Comparison of ENCODE assay signal across 8 cellular contexts in genomic region chr13:79194272-79194671, GRCh38.
A peak's percentile ranks its signal among the peaks of the same experiment; 100 is the strongest.
DNase-seq lines count a peak whose midpoint lies in the region; ATAC-seq and TF ChIP-seq lines count a peak whose summit lies in the region.

No MANE protein-coding gene starts in this region.

- POLR2A ChIA-PET in PC-3 (lab: Charles Lee; ENCODE audit: unreplicated experiment): no interaction called here

- no peak overlapping the region for H3K9ac ChIP-seq in PC-3 (ENCODE audit: low read length)

- peak overlapping the region; percentile 88 for H3K4me2 ChIP-seq in DOHH2 (ENCODE audit: low read length)
- no peak overlapping the region for H3K4me2 ChIP-seq in PC-3 (ENCODE audit: low read length)

- H3K27me3 ChIP-seq in DOHH2 (ENCODE audit: control insufficient read depth, low read length): peaks cover 6% of the 10 kb centered on the region
- peaks cover 18% of the 10 kb centered on the region for H3K27me3 ChIP-seq in PC-3 (ENCODE audit: low read length)

- no peaks in the 10 kb centered on the region for H3K36me3 Mint-ChIP-seq in activated naive CD4-positive, alpha-beta T cell treated with anti-CD3 and anti-CD28 coated beads for 36 hours (ENCODE audit: low read depth)

- H3K27ac Mint-ChIP-seq in activated naive CD4-positive, alpha-beta T cell treated with anti-CD3 and anti-CD28 coated beads for 36 hours: no peak overlapping the region

- CTCF ChIA-PET in activated naive CD4-positive, alpha-beta T cell treated with anti-CD3 and anti-CD28 coated beads for 36 hours (lab: Charles Lee): interaction anchor here (0.7 kb wide), 1 partner anchor 710 kb away, joined by 3 read pairs; no protein-coding TSS in a partner anchor
- CTCF ChIA-PET in PC-3 (lab: Charles Lee): no interaction called here

- H3K27ac ChIP-seq in DOHH2 (ENCODE audit: low read depth, low read length) (peak overlapping the region; percentile 75), PC-3 (ENCODE audit: low read length) (no peak overlapping the region)

- intact Hi-C loops in activated naive CD4-positive, alpha-beta T cell treated with anti-CD3 and anti-CD28 coated beads for 36 hours (cut with micrococcal nuclease): loop anchor here (1.0 to 10.0 kb wide), 7 partner anchors 192 to 1499 kb away; partner anchors contain the start of genes NDFIP2, OBI1 and SLAIN1
- intact Hi-C loops in PC-3 (cut with micrococcal nuclease): no loop called here

- H4K20me1 ChIP-seq in DOHH2 (ENCODE audit: control insufficient read depth, insufficient read depth, low read depth, low read length): no peaks in the 10 kb centered on the region
- H4K20me1 ChIP-seq in PC-3 (ENCODE audit: low read length): no peaks in the 10 kb centered on the region

- peak overlapping the region; percentile 60 for H3K4me3 ChIP-seq in DOHH2 (ENCODE audit: low read length)
- H3K4me3 ChIP-seq in PC-3 (ENCODE audit: low read length): no peak overlapping the region

- no peaks in the 10 kb centered on the region for H3K9me2 ChIP-seq in DOHH2 (replicated peaks; ENCODE audit: control insufficient read depth, low read length)
- H3K9me2 ChIP-seq in PC-3 (replicated peaks; ENCODE audit: low read length): no peaks in the 10 kb centered on the region

- H3K9me3 ChIP-seq in DOHH2 (ENCODE audit: control insufficient read depth, insufficient read depth, low read length): 0 out of 2 replicates have a peak, but pooled peaks cover 5% of the 10 kb centered on the region
- no peaks in the 10 kb centered on the region for H3K9me3 ChIP-seq in PC-3 (ENCODE audit: low read length)

- no peaks in the 10 kb centered on the region for H3K27me3 Mint-ChIP-seq in activated naive CD4-positive, alpha-beta T cell treated with anti-CD3 and anti-CD28 coated beads for 36 hours (ENCODE audit: low read depth)

- no peak overlapping the region for H3K4me3 Mint-ChIP-seq in activated naive CD4-positive, alpha-beta T cell treated with anti-CD3 and anti-CD28 coated beads for 36 hours

- H2AFZ ChIP-seq in PC-3 (ENCODE audit: low read length): no peak overlapping the region

- no TSS peak for BruUV-seq in PC-3 (replicated peaks; lab: Mats Ljungman, UMichigan)

- H3K4me1 Mint-ChIP-seq in activated naive CD4-positive, alpha-beta T cell treated with anti-CD3 and anti-CD28 coated beads for 36 hours (ENCODE audit: low read depth): peaks cover 40% of the 10 kb centered on the region

- H3K4me1 ChIP-seq in DOHH2 (ENCODE audit: control insufficient read depth, low read length): peaks cover 61% of the 10 kb centered on the region
- no peaks in the 10 kb centered on the region for H3K4me1 ChIP-seq in PC-3 (ENCODE audit: insufficient read depth, low read length)

- H3K79me2 ChIP-seq in DOHH2 (ENCODE audit: control insufficient read depth, low read length) (no peaks in the 10 kb centered on the region), PC-3 (ENCODE audit: low read length) (no peaks in the 10 kb centered on the region)

- H3K9me3 Mint-ChIP-seq in activated naive CD4-positive, alpha-beta T cell treated with anti-CD3 and anti-CD28 coated beads for 36 hours: no peaks in the 10 kb centered on the region

- peak; percentile 76 for DNase-seq in activated naive CD4-positive, alpha-beta T cell treated with anti-CD3 and anti-CD28 coated beads for 36 hours
- DNase-seq in cerebellar nuclear complex (lab: John Stamatoyannopoulos, UW): no peak
- DNase-seq in PC-3: no peak
- no peak for DNase-seq in DMS 273 (lab: John Stamatoyannopoulos, UW; ENCODE audit: unreplicated experiment)
- no peak for DNase-seq in NCI-H2227 (lab: John Stamatoyannopoulos, UW; ENCODE audit: unreplicated experiment)

- H3K36me3 ChIP-seq in DOHH2 (ENCODE audit: control insufficient read depth, low read length) (no peaks in the 10 kb centered on the region), PC-3 (ENCODE audit: low read depth, low read length) (no peaks in the 10 kb centered on the region)

- TF ChIP-seq CTCF in DOHH2 (IDR thresholded peaks at IDR 0.05; ENCODE audit: low read depth, low read length, poor library complexity, severe bottlenecking) (no peak), PC-3 (conservative IDR thresholded peaks at IDR 0.05; ENCODE audit: low read depth, low read length) (no peak)

- ATAC-seq in GM19468 (IDR thresholded peaks at IDR 0.05; ENCODE audit: extremely low read depth, unreplicated experiment) (peak; percentile 94), HG03469 (IDR thresholded peaks at IDR 0.05; ENCODE audit: unreplicated experiment) (peak; percentile 94), PC-3 (no peak)

- H3F3A ChIP-seq in DOHH2 (ENCODE audit: control insufficient read depth, insufficient read depth) (peaks cover 13% of the 10 kb centered on the region), PC-3 (ENCODE audit: low read length, unreplicated experiment) (no peaks in the 10 kb centered on the region)
